In genomic region chr15:52734329-52734728, GRCh38 we compare ENCODE assay signal across 2 cellular contexts.
TF ChIP-seq lines count a peak whose summit lies in the region.

No MANE protein-coding gene starts in this region.

TF ChIP-seq in IMR-90, 13 proteins besides CTCF, POLR2A, EP300 and RAD21:
- TF ChIP-seq MAFK (IDR thresholded peaks at IDR 0.05; ENCODE audit: low read depth, low read length) (no peak), CHD1 (IDR thresholded peaks at IDR 0.05; ENCODE audit: low read depth, low read length) (no peak)

TF ChIP-seq in H1, 55 proteins besides CTCF, POLR2A, EP300 and RAD21:
- TF ChIP-seq TAF1 (IDR thresholded peaks at IDR 0.05; ENCODE audit: low read depth, low read length) (no peak), CREB1 (IDR thresholded peaks at IDR 0.05) (no peak), ATF3 (IDR thresholded peaks at IDR 0.05; ENCODE audit: insufficient read depth, low read depth, low read length) (no peak), KDM4A (IDR thresholded peaks at IDR 0.05; ENCODE audit: low read depth, low read length, severe bottlenecking) (no peak), CHD2 (IDR thresholded peaks at IDR 0.05; ENCODE audit: low read length) (no peak), SRF (IDR thresholded peaks at IDR 0.05; ENCODE audit: low read depth, low read length) (no peak), CBX5 (IDR thresholded peaks at IDR 0.05; ENCODE audit: low read depth, low read length) (no peak)
